In the genomic region with DNA sequence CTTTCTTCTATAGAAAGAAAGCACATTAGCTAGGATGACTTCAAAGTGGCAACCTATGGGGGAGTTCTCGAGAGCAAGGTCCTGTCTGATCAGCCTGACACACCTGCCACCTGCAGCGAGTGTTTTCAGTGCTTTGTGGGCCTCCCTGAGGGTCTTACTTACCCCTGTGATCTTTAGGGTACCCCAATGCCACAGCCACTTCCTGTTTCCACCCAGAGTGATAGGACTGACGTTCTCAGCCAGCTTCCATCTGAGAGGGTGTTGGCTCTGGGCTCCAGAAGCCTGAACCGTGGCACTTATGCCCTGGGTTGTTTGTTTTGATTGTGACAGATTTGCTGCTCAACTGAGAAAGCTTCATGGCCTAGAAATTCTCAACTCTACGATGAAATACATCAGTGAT, we compare ENCODE assay signal across 15 cellular contexts. TPM values are rescaled to one million over a fixed set of nuclear protein-coding genes. Genes with fewer than 3 reads are reported as not detected.
"Had no signal": no experiment of that assay in that cellular context is flagged by ENCODE, and none has a peak within 500 bp of the region (broad histone marks: within the 10 kb centered on the region; RNA-seq: fewer than 3 reads in every experiment).

No MANE protein-coding gene starts in this region.

- H3K4me3 ChIP-seq: ascending aorta, dorsolateral prefrontal cortex, esophagus muscularis mucosa, lower lobe of right lung, right atrium auricular region, skin epidermis had no signal

- H3K27me3 ChIP-seq: ascending aorta, dorsolateral prefrontal cortex, esophagus muscularis mucosa, right atrium auricular region had no signal

- ATAC-seq: lower lobe of right lung had no signal

- H3K4me3 Mint-ChIP-seq: immature natural killer cell, mesothelial cell of epicardium, naive B cell had no signal

- H3K27ac ChIP-seq: ascending aorta, dorsolateral prefrontal cortex, esophagus muscularis mucosa, lower lobe of right lung, right atrium auricular region, skin epidermis, VCaP had no signal

- H3K4me1 ChIP-seq: ascending aorta, esophagus muscularis mucosa, lower lobe of right lung, right atrium auricular region had no signal

- H3K9me3 Mint-ChIP-seq: activated T-helper 2 cell treated with anti-CD3 and anti-CD28 coated beads, Interferon-gamma antibody, Interleukin-2, Interleukin-4, amounts not matched to agents 10 μg/mL and 5 μg/mL and 100 μg/mL, durations not matched to agents 14 hours and 24 hours and 36 hours; immature natural killer cell; mesothelial cell of epicardium; naive B cell had no signal

- DNase-seq: dorsolateral prefrontal cortex; foreskin fibroblast; immature natural killer cell; lower lobe of right lung; naive B cell; nucleus accumbens; stimulated activated CD4-positive, alpha-beta T cell treated with anti-CD3 and anti-CD28 coated beads, Interleukin-4, amount 100 ng/mL, for 4 hours; trophoblast cell had no signal

- H3K4me1 Mint-ChIP-seq: naive B cell had no signal

- H3K9me3 ChIP-seq: ascending aorta, esophagus muscularis mucosa, lower lobe of right lung, right atrium auricular region had no signal

- H3K27ac Mint-ChIP-seq: activated T-helper 2 cell treated with anti-CD3 and anti-CD28 coated beads, Interferon-gamma antibody, Interleukin-2, Interleukin-4, amounts not matched to agents 10 μg/mL and 5 μg/mL and 100 μg/mL, durations not matched to agents 14 hours and 24 hours and 36 hours; mesothelial cell of epicardium had no signal

RNA-seq across cellular contexts. Expression of a gene that starts 21.7 kb away (rescaled TPM):
- total RNA-seq: ascending aorta, right atrium auricular region had no signal
- polyA plus RNA-seq: immature natural killer cell had no signal
